Comparison of ENCODE assay signal across 18 cellular contexts in the genomic region with DNA sequence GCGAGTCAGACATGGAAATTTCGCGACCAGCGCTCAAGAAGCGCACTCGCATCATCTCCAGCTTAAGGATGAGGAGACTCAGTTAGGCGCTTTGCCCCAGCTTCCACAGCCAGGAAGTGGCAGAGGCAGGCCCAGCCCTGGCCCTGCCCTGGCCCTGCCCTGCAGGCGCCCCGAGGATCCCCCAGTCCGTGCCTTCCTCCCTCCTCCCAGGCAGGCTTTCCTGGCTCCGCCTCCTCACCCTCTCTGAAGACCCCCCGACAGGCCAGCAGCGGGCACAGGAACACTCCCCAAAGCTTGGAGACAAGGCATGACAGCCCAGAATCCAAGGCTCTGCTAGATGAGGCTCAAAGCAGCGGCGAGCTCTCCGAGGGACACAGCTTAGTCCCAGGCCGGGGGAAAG. TPM values are rescaled to one million over a fixed set of nuclear protein-coding genes. Genes with fewer than 3 reads are reported as not detected.
A peak's percentile ranks its signal among the peaks of the same experiment; 100 is the strongest.
DNase-seq lines count a peak whose midpoint lies in the region; FAIRE-seq and TF ChIP-seq lines count a peak whose summit lies in the region.
"Had no signal": no experiment of that assay in that cellular context is flagged by ENCODE, and none has a peak within 500 bp of the region (broad histone marks: within the 10 kb centered on the region; RNA-seq: fewer than 3 reads in every experiment).

No MANE protein-coding gene starts in this region.

- H3K9ac ChIP-seq in neuronal stem cell (ENCODE audit: low read depth, low read length, poor library complexity): no peak overlapping the region

- H3K4ac ChIP-seq in neuronal stem cell (ENCODE audit: low read length): no peak overlapping the region

- intact Hi-C loops in left ventricle myocardium inferior (cut with micrococcal nuclease) (no loop called here), cardiac septum (cut with DNase I) (loop anchor here (10.0 kb wide), 1 partner anchor 313 kb away; no protein-coding TSS in a partner anchor)

- no peak for FAIRE-seq in GM12892 (lab: Jason Lieb, UNC)

- H3K14ac ChIP-seq in neuronal stem cell (ENCODE audit: low read length): no peak overlapping the region

- H3K4me3 ChIP-seq in left ventricle myocardium inferior (peak overlapping the region; percentile 64), brain microvascular endothelial cell (ENCODE audit: low read depth, low read length) (peak overlapping the region; percentile 64), neuronal stem cell (ENCODE audit: low read length in 2 of 2) (no peak overlapping the region)

- no peaks in the 10 kb centered on the region for H3K9me3 ChIP-seq in left ventricle myocardium inferior (replicated peaks)
- H3K9me3 ChIP-seq in neuronal stem cell (replicated peaks in 1 of 2; ENCODE audit: control insufficient read depth in 2 of 2, insufficient read depth in 1 of 2, low read depth in 1 of 2, low read length in 2 of 2): peaks cover 0 to 5% of the 10 kb centered on the region in 2 donors
- H3K9me3 ChIP-seq: ovary, sigmoid colon, uterus had no signal

- no peak overlapping the region for H2BK12ac ChIP-seq in neuronal stem cell (ENCODE audit: low read length)

- no peaks in the 10 kb centered on the region for H3K79me1 ChIP-seq in neuronal stem cell (ENCODE audit: low read depth, low read length)

- in situ Hi-C loops in brain microvascular endothelial cell (cut with HindIII; ENCODE audit: low pct_ligation_motif_present, low sequenced_read_pairs): no loop called here

- H3K18ac ChIP-seq in neuronal stem cell (ENCODE audit: low read length): peak overlapping the region; percentile 39

- H2BK5ac ChIP-seq in neuronal stem cell (ENCODE audit: low read length): no peak overlapping the region

- TF ChIP-seq POLR2A in GM12892 (IDR thresholded peaks at IDR 0.05; ENCODE audit: low read depth, low read length): no peak

- H2BK120ac ChIP-seq in neuronal stem cell (ENCODE audit: low read depth, low read length): no peak overlapping the region

- no peak for TF ChIP-seq CTCF in left ventricle myocardium inferior (IDR thresholded peaks at IDR 0.05; ENCODE audit: borderline replicate concordance)
- no peak for TF ChIP-seq CTCF in brain microvascular endothelial cell (IDR thresholded peaks at IDR 0.05; ENCODE audit: low read depth, low read length, missing control alignments)

- H3K4me2 ChIP-seq in neuronal stem cell (ENCODE audit: insufficient read depth, low read length, poor library complexity, severe bottlenecking): no peak overlapping the region

- no peak overlapping the region for H3K23ac ChIP-seq in neuronal stem cell (ENCODE audit: low read depth, low read length, poor library complexity)

- no peak overlapping the region for H4K8ac ChIP-seq in neuronal stem cell (ENCODE audit: low read depth, low read length)

- no peak overlapping the region for H2AK5ac ChIP-seq in neuronal stem cell (ENCODE audit: low read depth, low read length)

- H2AFZ ChIP-seq in neuronal stem cell (ENCODE audit: low read length): peak overlapping the region; percentile 48

- H3K27me3 ChIP-seq in left ventricle myocardium inferior (ENCODE audit: low read depth) (no peaks in the 10 kb centered on the region), brain microvascular endothelial cell (replicated peaks) (no peaks in the 10 kb centered on the region), neuronal stem cell (ENCODE audit: control insufficient read depth in 3 of 3, insufficient read depth in 3 of 3, low read depth in 1 of 3, low read length in 3 of 3) (no peaks in the 10 kb centered on the region)
- H3K27me3 ChIP-seq: ovary, sigmoid colon, uterus had no signal

- no CpG with 5 or more reads among the region's 17 CpGs for WGBS in neuronal stem cell (ENCODE audit: extremely low coverage in 2 of 2, insufficient read length in 2 of 2, insufficient replicate concordance in 1 of 2), 2 donors

- H4K91ac ChIP-seq in neuronal stem cell (ENCODE audit: low read depth, low read length, poor library complexity): no peak overlapping the region

- no peak for DNase-seq in left ventricle myocardium inferior
- DNase-seq in cardiac septum (ENCODE audit: low spot score): no peak
- no peak for DNase-seq in brain microvascular endothelial cell
- DNase-seq in neuronal stem cell (ENCODE audit: low spot score): no peak
- DNase-seq in medulla oblongata (ENCODE audit: extremely low spot score): no peak
- no peak for DNase-seq in GM12892 (ENCODE audit: insufficient read length)
- no peak for DNase-seq in NCI-H2227 treated with DMSO at 0.1 percent for 48 hours (lab: John Stamatoyannopoulos, UW)
- no peak for DNase-seq in GM19238 (ENCODE audit: insufficient read length, low spot score)
- DNase-seq: activated CD8-positive, alpha-beta T cell treated with anti-CD3 and anti-CD28 coated beads, Interleukin-2, amount 10 ng/mL, durations not matched to agents 7 days and 5 days; activated T-cell treated with anti-CD3 and anti-CD28 coated beads, Interleukin-2, amount 50 U/mL, for 4 hours; immature natural killer cell; KG1; NCI-H1694 treated with DMSO at 0.1 percent for 48 hours; sigmoid colon; stimulated activated CD4-positive, alpha-beta T cell treated with anti-CD3 and anti-CD28 coated beads, Interleukin-2, amount 100 ng/mL, for 24 hours; T-helper 9 cell; uterus had no signal

- no peak overlapping the region for H3K27ac ChIP-seq in left ventricle myocardium inferior (replicated peaks)
- H3K27ac ChIP-seq in brain microvascular endothelial cell: no peak overlapping the region
- H3K27ac ChIP-seq in neuronal stem cell (replicated peaks; ENCODE audit: low read length): no peak overlapping the region
- H3K27ac ChIP-seq: ovary, uterus had no signal

- no peak overlapping the region for H2BK15ac ChIP-seq in neuronal stem cell (ENCODE audit: low read length)

- H3K36me3 ChIP-seq in left ventricle myocardium inferior (peaks cover 25% of the 10 kb centered on the region), brain microvascular endothelial cell (replicated peaks) (no peaks in the 10 kb centered on the region), neuronal stem cell (replicated peaks in 1 of 2; ENCODE audit: control insufficient read depth in 2 of 2, insufficient read depth in 2 of 2, low read length in 2 of 2) (peaks cover 8 to 19% of the 10 kb centered on the region in 2 donors)
- H3K36me3 ChIP-seq: ovary, uterus had no signal

- H3K4me1 ChIP-seq in left ventricle myocardium inferior (peaks cover 5% of the 10 kb centered on the region), neuronal stem cell (ENCODE audit: control insufficient read depth in 2 of 2, insufficient read depth in 1 of 2, low read depth in 1 of 2, low read length in 2 of 2) (peaks cover 0 to 2% of the 10 kb centered on the region in 2 donors)
- H3K4me1 ChIP-seq: uterus had no signal

RNA-seq across cellular contexts. Expression of a gene that starts 25.1 kb away (rescaled TPM):
- total RNA-seq in left ventricle myocardium inferior: 18.3 TPM
- total RNA-seq in cardiac septum: 25.2 TPM
- polyA plus RNA-seq in neuronal stem cell (2013, experiment 1 of 2): 22.6 TPM
- polyA plus RNA-seq in neuronal stem cell (2013, experiment 2 of 2): 22.2 TPM
- polyA plus RNA-seq in GM12892 (2012; ENCODE audit: missing spikeins): 34.7 TPM

RNA-seq across cellular contexts. Expression of a gene that starts 25.3 kb away (rescaled TPM):
- total RNA-seq in left ventricle myocardium inferior (19.0 TPM), cardiac septum (11.8 TPM)
- 10.9 TPM for polyA plus RNA-seq in neuronal stem cell (2013, experiment 1 of 2)
- polyA plus RNA-seq in neuronal stem cell (2013, experiment 2 of 2): 10.5 TPM
- polyA plus RNA-seq in GM12892 (2012; ENCODE audit: missing spikeins): 14.9 TPM

RNA-seq across cellular contexts. Expression of a gene that starts 47.0 kb away (rescaled TPM):
- total RNA-seq in left ventricle myocardium inferior (24.4 TPM), cardiac septum (17.3 TPM)
- polyA plus RNA-seq in neuronal stem cell (2013, experiment 1 of 2): 34.4 TPM
- 34.8 TPM for polyA plus RNA-seq in neuronal stem cell (2013, experiment 2 of 2)
- polyA plus RNA-seq in GM12892 (2012; ENCODE audit: missing spikeins): 19.0 TPM

RNA-seq across cellular contexts. Expression of a gene that starts 47.5 kb away (rescaled TPM):
- total RNA-seq in left ventricle myocardium inferior: 61.1 TPM
- total RNA-seq in cardiac septum: 58.1 TPM
- 18.5 TPM for polyA plus RNA-seq in neuronal stem cell (2013, experiment 1 of 2)
- 17.9 TPM for polyA plus RNA-seq in neuronal stem cell (2013, experiment 2 of 2)
- 21.8 TPM for polyA plus RNA-seq in GM12892 (2012; ENCODE audit: missing spikeins)

Comparison
In these comparisons a context has a peak if more than half of its experiments do, and no peak if none do; other contexts are left out.
1. H3K4me3 ChIP-seq: peak in left ventricle myocardium inferior (single experiment) and brain microvascular endothelial cell (single experiment); none in neuronal stem cell (0 of 2).